ENCODE assay signal across 1 cellular context in the genomic region with DNA sequence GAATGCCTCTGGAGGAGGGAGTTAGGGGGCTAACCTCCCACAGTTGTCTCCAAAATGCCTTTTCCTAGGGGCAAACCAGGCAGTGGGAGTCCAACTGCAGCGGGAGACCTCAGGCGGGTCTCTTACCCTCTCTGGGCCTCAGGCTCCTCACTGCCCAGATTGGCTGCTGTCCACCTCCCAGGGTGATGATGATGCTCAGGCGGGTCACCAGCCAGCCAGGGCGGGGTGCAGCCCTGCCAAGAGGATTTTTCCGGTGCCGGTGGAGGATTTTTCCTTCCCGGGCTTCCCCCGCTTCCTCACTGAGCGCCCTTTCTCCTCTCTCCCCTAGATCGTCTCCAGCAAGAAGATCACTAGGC.
A peak's percentile ranks its signal among the peaks of the same experiment; 100 is the strongest.
TF ChIP-seq lines count a peak whose summit lies in the region.

No MANE protein-coding gene starts in this region.

TF ChIP-seq in HEK293, 187 proteins besides CTCF, POLR2A, EP300 and RAD21 (continued from another document):
- TF ChIP-seq ZNF600 (tag by site-specific recombination; IDR thresholded peaks at IDR 0.05): no peak
- no peak for TF ChIP-seq ZNF132 (tag by site-specific recombination; IDR thresholded peaks at IDR 0.05; ENCODE audit: borderline replicate concordance)
- TF ChIP-seq ZNF473 (tag by site-specific recombination; IDR thresholded peaks at IDR 0.05): no peak
- TF ChIP-seq, protein P1, sequence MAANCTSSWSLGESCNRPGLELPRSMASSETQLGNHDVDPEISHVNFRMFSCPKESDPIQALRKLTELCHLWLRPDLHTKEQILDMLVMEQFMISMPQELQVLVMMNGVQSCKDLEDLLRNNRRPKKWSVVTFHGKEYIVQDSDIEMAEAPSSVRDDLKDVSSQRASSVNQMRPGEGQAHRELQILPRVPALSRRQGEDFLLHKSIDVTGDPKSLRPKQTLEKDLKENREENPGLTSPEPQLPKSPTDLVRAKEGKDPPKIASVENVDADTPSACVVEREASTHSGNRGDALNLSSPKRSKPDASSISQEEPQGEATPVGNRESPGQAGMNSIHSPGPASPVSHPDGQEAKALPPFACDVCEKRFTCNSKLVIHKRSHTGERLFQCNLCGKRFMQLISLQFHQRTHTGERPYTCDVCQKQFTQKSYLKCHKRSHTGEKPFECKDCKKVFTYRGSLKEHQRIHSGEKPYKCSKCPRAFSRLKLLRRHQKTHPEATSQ (tag by site-specific recombination; IDR thresholded peaks at IDR 0.05): no peak
- peak; percentile 29; the same call in 1 of the 2 replicates for TF ChIP-seq GLIS1 (tag by site-specific recombination; IDR thresholded peaks at IDR 0.05)
